Comparison of ENCODE assay signal across 8 cellular contexts in the genomic region with DNA sequence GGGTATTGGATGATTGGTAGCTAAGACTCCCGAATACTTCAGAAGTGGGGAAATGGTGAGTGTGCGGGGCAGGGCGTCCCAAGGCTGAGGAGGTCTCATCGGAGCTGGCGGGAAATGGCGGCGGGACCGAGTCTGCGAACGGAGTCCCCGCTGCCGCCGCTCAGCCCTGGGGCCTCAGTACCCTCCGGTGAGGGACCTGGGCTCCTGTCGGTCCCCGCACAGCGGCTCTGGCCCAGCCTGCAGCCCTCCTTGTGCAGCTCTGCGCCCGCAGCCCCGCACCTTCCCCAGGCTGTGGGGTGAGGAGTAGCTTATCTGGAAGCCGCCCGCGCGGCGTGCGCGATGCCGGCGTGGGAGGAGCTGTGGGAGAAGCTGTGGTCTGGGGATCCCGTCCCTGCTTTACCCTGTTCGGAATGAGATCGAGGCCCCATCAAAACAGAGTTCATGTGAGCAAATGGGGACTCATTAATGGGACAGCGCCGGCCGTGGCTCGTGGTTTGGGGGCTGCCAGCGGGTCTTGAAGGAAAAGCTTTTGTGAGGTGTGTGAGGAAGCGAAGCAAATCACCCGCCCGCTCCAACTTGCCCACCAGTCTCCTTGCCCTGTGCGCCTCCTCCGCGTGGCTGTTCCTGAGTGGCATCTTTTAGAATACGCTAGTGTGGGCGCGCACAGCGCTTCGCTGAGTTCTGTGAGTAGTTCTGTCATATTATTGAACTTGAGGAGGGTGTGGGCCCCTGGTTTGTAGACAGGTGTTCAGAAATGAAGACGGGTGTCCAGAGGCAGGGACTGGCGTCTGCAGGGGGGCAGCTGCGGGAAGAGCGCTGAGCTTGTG. TPM values are rescaled to one million over a fixed set of nuclear protein-coding genes. Genes with fewer than 3 reads are reported as not detected.
DNase-seq lines count a peak whose midpoint lies in the region; ATAC-seq and TF ChIP-seq lines count a peak whose summit lies in the region.

No MANE protein-coding gene starts in this region.

- POLR2A ChIA-PET in RWPE1 (lab: Yijun Ruan, JAX; ENCODE audit: low non-redundant PET): no interaction called here

- H3K9me3 ChIP-seq in iPS-15b (ENCODE audit: control insufficient read depth, insufficient read depth, low read length) (no peaks in the 10 kb centered on the region), spleen (peaks cover 3 to 59% (median 41%) of the 10 kb centered on the region in 8 donors)

- no peaks in the 10 kb centered on the region for H3K36me3 ChIP-seq in iPS-15b (ENCODE audit: control insufficient read depth, insufficient read depth, low read length)
- peaks cover 0 to 36% (median 11%) of the 10 kb centered on the region in 6 donors for H3K36me3 ChIP-seq in spleen

- H3K27ac ChIP-seq in RWPE1: peak overlapping the region; percentile 92
- peak overlapping the region; percentile 84 to 97 (median 94) for H3K27ac ChIP-seq in spleen

- CTCF ChIA-PET in RWPE1 (lab: Yijun Ruan, JAX): no interaction called here

- peaks cover 2% of the 10 kb centered on the region for H3K4me1 ChIP-seq in iPS-15b (ENCODE audit: control insufficient read depth, insufficient read depth, low read length)
- H3K4me1 ChIP-seq in spleen: peaks cover 15 to 35% (median 23%) of the 10 kb centered on the region in 6 donors

- H3K27me3 ChIP-seq in iPS-15b (ENCODE audit: control insufficient read depth, insufficient read depth, low read length): peaks cover 11% of the 10 kb centered on the region
- no peaks in the 10 kb centered on the region for H3K27me3 ChIP-seq in spleen (replicated peaks in 1 of 7)

- ATAC-seq in GM18498 (IDR thresholded peaks at IDR 0.05; ENCODE audit: unreplicated experiment): peak; percentile 42
- ATAC-seq in HG02623 (IDR thresholded peaks at IDR 0.05; ENCODE audit: unreplicated experiment): peak; percentile 28

- intact Hi-C loops in spleen (cut with DNase I; ENCODE audit: low total_unique reads): loop anchor here (10.0 kb wide), 1 partner anchor 137 kb away; no protein-coding TSS in a partner anchor

- DNase-seq in RWPE1 (ENCODE audit: low spot score): peak; percentile 15
- DNase-seq in amniotic epithelial cell (ENCODE audit: low read depth): peak; percentile 74
- peak; percentile 91 for DNase-seq in spleen
- DNase-seq in mucosa of gallbladder (ENCODE audit: low spot score): no peak
- DNase-seq in SW480 (ENCODE audit: low spot score): no peak

- no peak for TF ChIP-seq POLR2A in spleen (IDR thresholded peaks at IDR 0.05)

- TF ChIP-seq CTCF in RWPE1 (conservative IDR thresholded peaks at IDR 0.05; ENCODE audit: low read depth): no peak
- TF ChIP-seq CTCF in spleen (IDR thresholded peaks at IDR 0.05 in 8 of 11, conservative IDR thresholded peaks at IDR 0.05 in 3 of 11): no peak

- WGBS in spleen, 5 donors: 2 to 7% (median 4%) methylated on average over 45 to 52 of the region's 52 CpGs

- H3K9ac ChIP-seq in iPS-15b (ENCODE audit: low read depth, low read length): peak overlapping the region; percentile 91

- H3K4me3 ChIP-seq in iPS-15b (ENCODE audit: low read depth, low read length) (peak overlapping the region; percentile 91), spleen (peak overlapping the region; percentile 58 to 93 (median 84))

RNA-seq across cellular contexts. Expression of a gene that starts 0.5 kb away (rescaled TPM):
- 10 to 100 TPM; 29.0 to 55.5 (median 34.0) TPM for total RNA-seq in spleen
- polyA plus RNA-seq in spleen: 1 to 10 TPM; 5.6 to 6.0 (median 5.7) TPM
- total RNA-seq in mucosa of gallbladder: 18.8 TPM

RNA-seq across cellular contexts. Expression of a gene that starts 32.9 kb away (rescaled TPM):
- under 1 TPM in 3 of 7 donors, not detected in 4; 0.13 to 0.28 (median 0.22) TPM for total RNA-seq in spleen
- polyA plus RNA-seq in spleen: under 1 TPM in 1 of 3 donors, not detected in 2; 0.10 TPM
- not detected for total RNA-seq in mucosa of gallbladder

Comparison
In these comparisons a context has a peak if more than half of its experiments do, and no peak if none do; other contexts are left out.
1. DNase-seq: peak in RWPE1 (single experiment), amniotic epithelial cell (single experiment) and spleen (single experiment); none in mucosa of gallbladder (single experiment) and SW480 (single experiment).